29 cellular contexts compared by ENCODE assay signal in genomic region chr17:2700031-2700490, GRCh38. TPM values are rescaled to one million over a fixed set of nuclear protein-coding genes. Genes with fewer than 3 reads are reported as not detected.
A peak's percentile ranks its signal among the peaks of the same experiment; 100 is the strongest.
DNase-seq lines count a peak whose midpoint lies in the region; ATAC-seq and TF ChIP-seq lines count a peak whose summit lies in the region.
"Had no signal": no experiment of that assay in that cellular context is flagged by ENCODE, and none has a peak within 500 bp of the region (broad histone marks: within the 10 kb centered on the region; RNA-seq: fewer than 3 reads in every experiment).

No MANE protein-coding gene starts in this region.

- no peak for ATAC-seq in gastrocnemius medialis
- ATAC-seq: GM12878 had no signal

- in situ Hi-C loops in gastrocnemius medialis (cut with MboI; ENCODE audit: low sequenced_read_pairs in 4 of 4) = loop anchor here in 1 of 4 donors (25.0 kb wide), 1 partner anchor 288 kb away; the partner anchor contains the start of gene MNT

- H3K36me3 Mint-ChIP-seq in glutamatergic neuron (ENCODE audit: unreplicated experiment) = no peaks in the 10 kb centered on the region

- H3K27ac ChIP-seq in gastrocnemius medialis = peak overlapping the region; percentile 71 to 98 (median 82)
- H3K27ac ChIP-seq: breast epithelium, colonic mucosa, esophagus muscularis mucosa, skin epidermis had no signal

- peak; percentile 61 for DNase-seq in activated effector memory CD4-positive, alpha-beta T cell treated with anti-CD3 and anti-CD28 coated beads, Interleukin-2, amount 50 U/mL, for 16 hours
- DNase-seq in activated effector memory CD4-positive, alpha-beta T cell treated with Interleukin-2 at 50 U/mL for 16 hours = no peak
- peak; percentile 19 for DNase-seq in GM20000 (ENCODE audit: low spot score)
- peak; percentile 8 for DNase-seq in glutamatergic neuron
- DNase-seq in gastrocnemius medialis = peak in 1 of 2 donors; percentile 22
- no peak for DNase-seq in AG08395 (ENCODE audit: low spot score)
- no peak for DNase-seq in EL
- no peak for DNase-seq in T-helper 2 cell
- DNase-seq: activated B cell treated with CpG ODN at 0.5 μM for 24 hours; activated CD4-positive, alpha-beta memory T cell treated with anti-CD3 and anti-CD28 coated beads for 36 hours; activated naive CD4-positive, alpha-beta T cell; amniotic stem cell; BE2C; colonic mucosa; COR-L47; effector memory CD4-positive, alpha-beta T cell; foreskin melanocyte; HCEC 1CT; IMR-90; NCI-H1930; NCI-H69; stimulated activated CD4-positive, alpha-beta T cell treated with anti-CD3 and anti-CD28 coated beads, Interleukin-1b, Interleukin-23, amount 100 ng/mL, for 48 hours; substantia nigra had no signal

- H3K4me3 ChIP-seq in gastrocnemius medialis = no peak overlapping the region
- H3K4me3 ChIP-seq: breast epithelium, colonic mucosa, esophagus muscularis mucosa, GM12878, psoas muscle, skin epidermis had no signal

- H3K27me3 Mint-ChIP-seq in glutamatergic neuron (ENCODE audit: unreplicated experiment) = peaks cover 2% of the 10 kb centered on the region
- H3K27me3 Mint-ChIP-seq: activated B cell treated with CpG ODN at 0.5 μM for 24 hours; activated CD4-positive, alpha-beta memory T cell treated with anti-CD3 and anti-CD28 coated beads for 36 hours had no signal

- H3K4me1 ChIP-seq in gastrocnemius medialis = peaks cover 11 to 13% of the 10 kb centered on the region in 2 donors
- H3K4me1 ChIP-seq: BE2C, breast epithelium, colonic mucosa had no signal

- H3K27ac Mint-ChIP-seq in glutamatergic neuron (ENCODE audit: unreplicated experiment) = no peak overlapping the region
- H3K27ac Mint-ChIP-seq: activated B cell treated with CpG ODN at 0.5 μM for 24 hours; activated CD4-positive, alpha-beta memory T cell treated with anti-CD3 and anti-CD28 coated beads for 36 hours had no signal

- no peaks in the 10 kb centered on the region for H3K4me1 Mint-ChIP-seq in glutamatergic neuron (ENCODE audit: low read depth, unreplicated experiment)
- H3K4me1 Mint-ChIP-seq: activated B cell treated with CpG ODN at 0.5 μM for 24 hours had no signal

- H3K9me3 ChIP-seq in gastrocnemius medialis = no peaks in the 10 kb centered on the region
- H3K9me3 ChIP-seq: BE2C, breast epithelium, colonic mucosa, esophagus muscularis mucosa, psoas muscle had no signal

- intact Hi-C loops in gastrocnemius medialis (cut with DNase I; ENCODE audit: low total_unique reads) = no loop called here

- TF ChIP-seq CTCF in GM20000 (IDR thresholded peaks at IDR 0.05; ENCODE audit: extremely low read depth, missing control alignments) = no peak
- no peak for TF ChIP-seq CTCF in glutamatergic neuron (IDR thresholded peaks at IDR 0.05; ENCODE audit: partially characterized antibody, unreplicated experiment)
- TF ChIP-seq CTCF in gastrocnemius medialis (IDR thresholded peaks at IDR 0.05 in 4 of 5, conservative IDR thresholded peaks at IDR 0.05 in 1 of 5) = no peak

- no peaks in the 10 kb centered on the region for H3K27me3 ChIP-seq in gastrocnemius medialis
- H3K27me3 ChIP-seq: BE2C, breast epithelium, colonic mucosa, esophagus muscularis mucosa had no signal

- peaks cover 3 to 75% of the 10 kb centered on the region in 2 donors for H3K36me3 ChIP-seq in gastrocnemius medialis

- TF ChIP-seq POLR2A in gastrocnemius medialis (IDR thresholded peaks at IDR 0.05) = no peak

- no peak overlapping the region for H3K4me3 Mint-ChIP-seq in glutamatergic neuron (ENCODE audit: unreplicated experiment)
- H3K4me3 Mint-ChIP-seq: activated B cell treated with CpG ODN at 0.5 μM for 24 hours; activated CD4-positive, alpha-beta memory T cell treated with anti-CD3 and anti-CD28 coated beads for 36 hours had no signal

- peaks cover 3% of the 10 kb centered on the region for H3K9me3 Mint-ChIP-seq in glutamatergic neuron (ENCODE audit: unreplicated experiment)
- H3K9me3 Mint-ChIP-seq: activated B cell treated with CpG ODN at 0.5 μM for 24 hours; activated CD4-positive, alpha-beta memory T cell treated with anti-CD3 and anti-CD28 coated beads for 36 hours had no signal

RNA-seq across cellular contexts. Expression of gene CLUH, which starts 11.5 kb away (rescaled TPM):
- total RNA-seq in glutamatergic neuron (ENCODE audit: unreplicated experiment) (39.1 TPM), gastrocnemius medialis (100 to 1,000 TPM; 104 to 286 (median 211) TPM)

RNA-seq across cellular contexts. Expression of gene CCDC92B, which starts 49.4 kb away (rescaled TPM):
- total RNA-seq in glutamatergic neuron (ENCODE audit: unreplicated experiment) (19.0 TPM), gastrocnemius medialis (not detected)
- total RNA-seq: activated B cell treated with CpG ODN at 0.5 μM for 24 hours, GM12878, IMR-90, lung microvascular endothelial cell had no signal

Comparison
In these comparisons a context has a peak if more than half of its experiments do, and no peak if none do; other contexts are left out.
1. DNase-seq: peak in activated effector memory CD4-positive, alpha-beta T cell treated with anti-CD3 and anti-CD28 coated beads, Interleukin-2, amount 50 U/mL, for 16 hours (single experiment), GM20000 (single experiment) and glutamatergic neuron (single experiment); none in activated effector memory CD4-positive, alpha-beta T cell treated with Interleukin-2 at 50 U/mL for 16 hours (single experiment), AG08395 (single experiment), EL (single experiment) and T-helper 2 cell (0 of 5).
2. RNA of gene CCDC92B, which starts 49.4 kb away (total RNA-seq): 19.0 TPM in glutamatergic neuron (single experiment); not detected in gastrocnemius medialis; every median in the first group is over 10 times any median in the second.